8 cellular contexts compared by ENCODE assay signal in the genomic region with DNA sequence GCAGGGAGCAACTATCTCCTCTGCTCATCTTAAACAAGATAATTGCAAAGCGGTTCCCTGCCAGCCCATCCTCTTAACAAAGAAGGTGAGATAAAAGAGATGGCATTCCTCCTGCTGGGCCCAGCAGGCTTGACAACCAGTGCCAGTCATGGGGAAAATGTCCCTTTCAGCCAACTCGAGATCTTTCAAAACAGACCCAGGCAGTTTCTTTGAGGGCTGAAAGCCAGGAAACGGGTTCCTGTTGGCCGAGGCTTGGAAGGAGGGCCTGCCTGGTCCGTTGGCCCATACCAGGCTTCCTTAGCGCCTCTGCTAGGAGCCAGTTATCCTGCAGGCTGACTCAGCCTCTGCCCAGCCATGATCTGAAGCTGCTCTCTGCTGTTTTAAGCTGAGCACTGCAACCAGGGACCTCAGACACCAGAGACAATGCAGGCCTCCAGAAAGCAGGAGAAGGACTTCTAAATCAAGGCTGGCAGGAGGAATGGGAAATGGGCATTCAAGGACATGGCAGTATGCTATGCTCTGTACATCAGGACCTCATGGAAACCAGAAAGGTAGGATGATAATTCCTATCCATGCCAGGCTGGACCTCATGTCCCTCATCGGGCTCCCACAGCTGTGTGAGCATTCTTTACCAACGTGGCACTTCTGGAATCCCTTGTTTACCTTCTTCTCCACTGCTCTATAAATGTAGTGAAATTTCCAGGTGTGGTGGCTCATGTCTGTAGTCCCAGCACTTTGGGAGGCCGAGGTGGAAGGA. TPM values are rescaled to one million over a fixed set of nuclear protein-coding genes. Genes with fewer than 3 reads are reported as not detected.
DNase-seq lines count a peak whose midpoint lies in the region; ATAC-seq, FAIRE-seq and TF ChIP-seq lines count a peak whose summit lies in the region.

No MANE protein-coding gene starts in this region.

- H2AK5ac ChIP-seq in H1 (ENCODE audit: low read depth, low read length) (no peak overlapping the region), mesendoderm (ENCODE audit: low read length) (no peak overlapping the region)

- FAIRE-seq in H1 (lab: Jason Lieb, UNC) = peak; percentile 87

- ATAC-seq in HG03432 (IDR thresholded peaks at IDR 0.05; ENCODE audit: unreplicated experiment) = no peak

- no peak overlapping the region for H4K91ac ChIP-seq in H1 (replicated peaks; ENCODE audit: insufficient read length, low read length)

- H3K23ac ChIP-seq in H1 (ENCODE audit: insufficient read length) (no peak overlapping the region), mesendoderm (ENCODE audit: low read length) (no peak overlapping the region)

- no peak overlapping the region for H2AFZ ChIP-seq in H1 (ENCODE audit: low read length)

- peak; percentile 16 for TF ChIP-seq CTCF in GM06990 (IDR thresholded peaks at IDR 0.05; ENCODE audit: insufficient read depth, low read length, poor library complexity, severe bottlenecking)
- TF ChIP-seq CTCF in H1 (IDR thresholded peaks at IDR 0.05; ENCODE audit: control extremely low read depth in 1 of 3, insufficient read depth in 1 of 3, low read depth in 1 of 3, low read length in 3 of 3) = peak; percentile 52 to 87 (median 69)

- H2BK5ac ChIP-seq in H1 (ENCODE audit: low read depth, low read length) (no peak overlapping the region; the same call in 1 of the 2 replicates), mesendoderm (ENCODE audit: low read length) (peak overlapping the region; percentile 21)

- DNase-seq in GM06990 (ENCODE audit: extremely low read depth, insufficient read length) (no peak), NCI-H82 (lab: John Stamatoyannopoulos, UW) (peak; percentile 68), H1 (ENCODE audit: low read depth in 1 of 2, low spot score in 2 of 2) (peak; percentile 62 to 71), mesendoderm (peak; percentile 97), immature natural killer cell (no peak), NK-92 (lab: John Stamatoyannopoulos, UW; ENCODE audit: unreplicated experiment) (no peak)
- no peak for DNase-seq in stimulated activated naive CD4-positive, alpha-beta T cell (lab: John Stamatoyannopoulos, UW)

- CTCF ChIA-PET in H1 (lab: Charles Lee; ENCODE audit: partially characterized antibody) = interaction anchor here (0.6 to 3.0 kb wide), 16 partner anchors 9 to 369 kb away, joined by 3 to 12 read pairs (median 4); no protein-coding TSS in a partner anchor

- H3K4me1 ChIP-seq in H1 (replicated peaks in 1 of 4; ENCODE audit: control insufficient read depth in 3 of 4, insufficient read depth in 4 of 4, low read length in 3 of 4) = peaks cover 0 to 10% (median 3%) of the 10 kb centered on the region in 4 experiments; a peak in 4 of 7 replicates
- peaks cover 8% of the 10 kb centered on the region for H3K4me1 ChIP-seq in mesendoderm (ENCODE audit: control insufficient read depth, low read depth, low read length)

- H2BK20ac ChIP-seq in H1 (ENCODE audit: low read length) = no peak overlapping the region

- no peaks in the 10 kb centered on the region for H3K9me3 Mint-ChIP-seq in immature natural killer cell

- no peaks in the 10 kb centered on the region for H3K23me2 ChIP-seq in H1 (ENCODE audit: low read depth, low read length)

- peak in 1 of 2 experiments; percentile 63; a peak in 1 of 3 replicates for TF ChIP-seq EP300 in H1 (IDR thresholded peaks at IDR 0.05; ENCODE audit: borderline replicate concordance in 1 of 2, low read depth in 2 of 2, low read length in 2 of 2)

- H3K4ac ChIP-seq in H1 (replicated peaks; ENCODE audit: insufficient read length, low read depth, low read length) = no peak overlapping the region
- H3K4ac ChIP-seq in mesendoderm (ENCODE audit: low read depth, low read length) = peak overlapping the region; percentile 28

- H4K5ac ChIP-seq in H1 (ENCODE audit: insufficient read length, low read depth, low read length) (no peak overlapping the region), mesendoderm (ENCODE audit: low read length) (no peak overlapping the region)

- WGBS in H1 (ENCODE audit: extremely low coverage in 1 of 2, insufficient coverage in 1 of 2, insufficient read length in 1 of 2, insufficient replicate concordance in 2 of 2, low coverage in 1 of 2, low lambda C conversion rate in 2 of 2, missing lambda C conversion rate in 1 of 2), 2 experiments = 41% methylated on average over 9 of the region's 9 CpGs; no CpG with 5 or more reads in 1 of the 2 experiments
- no CpG with 5 or more reads among the region's 9 CpGs for WGBS in mesendoderm (ENCODE audit: extremely low coverage, insufficient coverage, low lambda C conversion rate)

- H4K8ac ChIP-seq in H1 (ENCODE audit: extremely low read depth, insufficient read depth, low read length) (no peak overlapping the region), mesendoderm (ENCODE audit: low read depth, low read length) (no peak overlapping the region)

- peak overlapping the region in 1 of 6 donors; percentile 55 for H3K27ac Mint-ChIP-seq in immature natural killer cell

- no peaks in the 10 kb centered on the region for H3K79me1 ChIP-seq in H1 (ENCODE audit: low read depth, low read length)
- no peaks in the 10 kb centered on the region for H3K79me1 ChIP-seq in mesendoderm (ENCODE audit: low read length)

- H3K4me2 ChIP-seq in H1 (ENCODE audit: insufficient read depth in 1 of 2, low read depth in 2 of 2, low read length in 2 of 2) (peak overlapping the region in 1 of 2 experiments; percentile 34; a peak in 1 of 4 replicates), mesendoderm (ENCODE audit: low read length) (no peak overlapping the region)

- H3K36me3 Mint-ChIP-seq in immature natural killer cell = peaks cover 12 to 35% (median 22%) of the 10 kb centered on the region in 3 donors

- H3K4me3 Mint-ChIP-seq in immature natural killer cell = no peak overlapping the region

- H3K9ac ChIP-seq in H1 (replicated peaks in 1 of 4; ENCODE audit: extremely low read depth in 1 of 4, low read depth in 3 of 4, low read length in 3 of 4) (no peak overlapping the region), mesendoderm (ENCODE audit: low read length) (peak overlapping the region; percentile 36)

- H3K56ac ChIP-seq in H1 (replicated peaks; ENCODE audit: insufficient read length, low read depth, low read length) (no peak overlapping the region), mesendoderm (ENCODE audit: low read length) (peak overlapping the region; percentile 51)

- 0 out of 4 replicates have a peak, but pooled peaks cover 0 to 2% of the 10 kb centered on the region in 2 experiments for H3K9me3 ChIP-seq in H1 (ENCODE audit: insufficient read depth in 2 of 2, low read depth in 1 of 2, low read length in 1 of 2)

- H3K4me1 Mint-ChIP-seq in immature natural killer cell = no peaks in the 10 kb centered on the region

- H4K20me1 ChIP-seq in H1 (replicated peaks in 1 of 2; ENCODE audit: control insufficient read depth in 1 of 2, insufficient read depth in 2 of 2, low read length in 2 of 2) = no peaks in the 10 kb centered on the region

- H3K27me3 Mint-ChIP-seq in immature natural killer cell (ENCODE audit: low read depth in 3 of 3) = peaks cover 0 to 3% (median 0%) of the 10 kb centered on the region in 3 donors

- H3K79me2 ChIP-seq in H1 (ENCODE audit: control insufficient read depth in 1 of 2, insufficient read depth in 2 of 2, low read length in 2 of 2) = no peaks in the 10 kb centered on the region
- H3K79me2 ChIP-seq in mesendoderm (ENCODE audit: control insufficient read depth, insufficient read depth, low read length) = no peaks in the 10 kb centered on the region

- peak; percentile 83 to 87 for TF ChIP-seq RAD21 in H1 (IDR thresholded peaks at IDR 0.05 in 1 of 2, conservative IDR thresholded peaks at IDR 0.05 in 1 of 2; ENCODE audit: low read depth in 2 of 2, low read length in 2 of 2)

- H3K27ac ChIP-seq in H1 (ENCODE audit: low read depth, low read length) (no peak overlapping the region), mesendoderm (ENCODE audit: low read depth, low read length) (peak overlapping the region; percentile 59)

- H2BK15ac ChIP-seq in H1 (ENCODE audit: low read length) (0 out of 2 replicates have a peak overlapping the region, but pooled peaks have one; percentile 31), mesendoderm (replicated peaks; ENCODE audit: low read depth) (no peak overlapping the region)

- TF ChIP-seq POLR2A in H1 (IDR thresholded peaks at IDR 0.05; ENCODE audit: control extremely low read depth in 1 of 2, low read depth in 2 of 2, low read length in 2 of 2) = no peak

- H3K18ac ChIP-seq in H1 (ENCODE audit: extremely low read depth, low read length) = no peak overlapping the region
- no peak overlapping the region for H3K18ac ChIP-seq in mesendoderm (ENCODE audit: low read length)

- H3K4me3 ChIP-seq in GM06990 (replicated peaks; ENCODE audit: low read depth, low read length) (no peak overlapping the region), H1 (ENCODE audit: extremely low read depth in 1 of 4, insufficient read depth in 2 of 4, low read depth in 3 of 4, low read length in 4 of 4) (no peak overlapping the region), mesendoderm (ENCODE audit: low read length) (no peak overlapping the region)

- H3K27me3 ChIP-seq in GM06990 (replicated peaks; ENCODE audit: control insufficient read depth, insufficient read depth, low read length) = no peaks in the 10 kb centered on the region
- H3K27me3 ChIP-seq in H1 (replicated peaks in 1 of 4; ENCODE audit: control insufficient read depth in 3 of 4, extremely low read depth in 1 of 4, insufficient read depth in 3 of 4, low read length in 3 of 4) = no peaks in the 10 kb centered on the region
- no peaks in the 10 kb centered on the region for H3K27me3 ChIP-seq in mesendoderm (ENCODE audit: insufficient read depth, low read length, poor library complexity)

- H2BK12ac ChIP-seq in H1 (ENCODE audit: low read depth, low read length) = no peak overlapping the region

- POLR2A ChIA-PET in H1 (lab: Charles Lee; ENCODE audit: partially characterized antibody) = interaction anchor here (1.0 to 1.9 kb wide), 7 partner anchors 9 to 52 kb away, joined by 3 to 9 read pairs (median 4); no protein-coding TSS in a partner anchor

- no peak overlapping the region for H2BK120ac ChIP-seq in H1 (replicated peaks; ENCODE audit: low read depth, low read length)
- H2BK120ac ChIP-seq in mesendoderm (ENCODE audit: low read depth, low read length) = no peak overlapping the region

- H3K36me3 ChIP-seq in GM06990 (ENCODE audit: control insufficient read depth, insufficient read depth, low read length) = peaks cover 5% of the 10 kb centered on the region; the same call in 1 of the 2 replicates
- H3K36me3 ChIP-seq in H1 (ENCODE audit: control insufficient read depth in 2 of 4, insufficient read depth in 4 of 4, low read length in 3 of 4) = no peaks in the 10 kb centered on the region; a peak in 1 of 8 replicates
- H3K36me3 ChIP-seq in mesendoderm (ENCODE audit: control insufficient read depth, insufficient read depth, low read length) = no peaks in the 10 kb centered on the region

- no peak overlapping the region for H3K14ac ChIP-seq in H1 (ENCODE audit: insufficient read length)

RNA-seq across cellular contexts. Expression of gene SLC2A9, which starts 42.4 kb away (rescaled TPM):
- total RNA-seq in H1 (2021; fragmentation: NEBNext Ultra II Directional; extraction: Animal tissue kit (Norgen Biotek cat#: 25700)) = 0.20 and 0.44 TPM in 2 replicates
- polyA plus RNA-seq in H1 (2011; rRNA removed) = 0.26 and 0.63 TPM in 2 replicates
- 0.16 TPM for polyA plus RNA-seq in H1 (2011; cell fraction: cytosol; rRNA removed)
- 0.50 TPM for polyA plus RNA-seq in H1 (2011; cell fraction: nucleus; rRNA removed)
- 0.21 to 0.79 TPM (median 0.29 TPM) in 4 replicates for polyA plus RNA-seq in H1 (2012, experiment 1 of 2)
- not detected for polyA plus RNA-seq in H1 (2012, experiment 2 of 2)
- 0.43 TPM for polyA plus RNA-seq in H1 (2013, experiment 1 of 2)
- 0.33 TPM for polyA plus RNA-seq in H1 (2013, experiment 2 of 2)
- 0.32 and 0.38 TPM in 2 replicates for polyA minus RNA-seq in H1 (2011; rRNA and poly(A)+ RNA removed)
- polyA minus RNA-seq in H1 (2011; cell fraction: cytosol; rRNA and poly(A)+ RNA removed) = not detected
- 3.7 TPM for polyA minus RNA-seq in H1 (2011; cell fraction: nucleus; rRNA and poly(A)+ RNA removed)
- polyA plus RNA-seq in mesendoderm (2013, experiment 1 of 2) = 0.97 TPM
- polyA plus RNA-seq in mesendoderm (2013, experiment 2 of 2) = 0.42 TPM
- 1 to 10 TPM in 2 of 3 donors, not detected in 1; 1.4 to 2.3 TPM for polyA plus RNA-seq in immature natural killer cell

RNA-seq across cellular contexts. Expression of gene WDR1, which starts 52.9 kb away (rescaled TPM):
- 315 and 339 TPM in 2 replicates for total RNA-seq in H1 (2021; fragmentation: NEBNext Ultra II Directional; extraction: Animal tissue kit (Norgen Biotek cat#: 25700))
- polyA plus RNA-seq in H1 (2011; rRNA removed) (377 and 432 TPM in 2 replicates), immature natural killer cell (100 to 1,000 TPM; 339 to 509 (median 401) TPM)
- polyA plus RNA-seq in H1 (2011; cell fraction: cytosol; rRNA removed) = 375 TPM
- polyA plus RNA-seq in H1 (2011; cell fraction: nucleus; rRNA removed) = 381 TPM
- polyA plus RNA-seq in H1 (2012, experiment 1 of 2) = 213 to 348 TPM (median 304 TPM) in 4 replicates
- polyA plus RNA-seq in H1 (2012, experiment 2 of 2) = 195 TPM
- 135 TPM for polyA plus RNA-seq in H1 (2013, experiment 1 of 2)
- 138 TPM for polyA plus RNA-seq in H1 (2013, experiment 2 of 2)
- polyA minus RNA-seq in H1 (2011; rRNA and poly(A)+ RNA removed) = 264 and 269 TPM in 2 replicates
- polyA minus RNA-seq in H1 (2011; cell fraction: cytosol; rRNA and poly(A)+ RNA removed) = 174 TPM
- 135 TPM for polyA minus RNA-seq in H1 (2011; cell fraction: nucleus; rRNA and poly(A)+ RNA removed)
- polyA plus RNA-seq in mesendoderm (2013, experiment 1 of 2) = 261 TPM
- polyA plus RNA-seq in mesendoderm (2013, experiment 2 of 2) = 261 TPM

Comparison
In these comparisons a context has a peak if more than half of its experiments do, and no peak if none do; other contexts are left out.
1. DNase-seq: peak in NCI-H82 (single experiment), H1 (2 of 2) and mesendoderm (single experiment); none in GM06990 (single experiment), immature natural killer cell (0 of 3), stimulated activated naive CD4-positive, alpha-beta T cell (0 of 6) and NK-92 (single experiment).